29 cellular contexts compared by ENCODE assay signal in the genomic region with DNA sequence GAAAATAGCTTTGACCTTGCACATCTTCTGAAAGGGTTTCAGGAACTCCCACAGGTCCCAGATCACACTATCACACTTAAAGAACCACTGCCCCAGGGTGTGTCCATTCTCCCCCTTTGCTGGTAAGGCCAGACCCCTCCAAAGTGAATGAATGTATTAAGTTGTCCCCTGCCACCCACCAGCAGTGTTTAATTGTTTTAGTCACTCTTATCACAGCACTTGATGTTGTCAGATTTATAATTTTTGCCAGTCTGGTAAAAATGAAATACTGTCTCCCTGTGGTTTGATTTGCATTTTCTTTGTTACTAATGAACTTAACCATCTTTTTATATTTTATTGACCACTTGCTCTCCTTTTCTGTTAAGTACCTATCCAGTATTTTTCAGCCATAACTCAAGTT.
DNase-seq lines count a peak whose midpoint lies in the region; ATAC-seq, FAIRE-seq and TF ChIP-seq lines count a peak whose summit lies in the region.
"Had no signal": no experiment of that assay in that cellular context is flagged by ENCODE, and none has a peak within 500 bp of the region (broad histone marks: within the 10 kb centered on the region; RNA-seq: fewer than 3 reads in every experiment).

No MANE protein-coding gene starts in this region.

- peaks cover 43% of the 10 kb centered on the region for H3K36me3 Mint-ChIP-seq in CD4-positive, alpha-beta T cell (ENCODE audit: low read depth)
- H3K36me3 Mint-ChIP-seq in T-helper 17 cell (ENCODE audit: low read depth) = no peaks in the 10 kb centered on the region
- peaks cover 9% of the 10 kb centered on the region for H3K36me3 Mint-ChIP-seq in stimulated activated memory B cell treated with anti-CD40 and anti-IgM and Interleukin-4, amounts not matched to agents 10 μg/mL and 1 μg/mL and 100 μg/mL, for 72 hours
- no peaks in the 10 kb centered on the region for H3K36me3 Mint-ChIP-seq in activated T-helper 1 cell treated with anti-CD3 and anti-CD28 coated beads, Interleukin-12 subunit alpha, Interleukin-12 subunit beta, Interleukin-2, Interleukin-4 antibody, amounts not matched to agents 30 ng/mL and 10 ng/mL and 1 ng/mL, durations not matched to agents 14 hours and 24 hours and 36 hours (ENCODE audit: low read depth)

- DNase-seq in CD4-positive, alpha-beta T cell = no peak
- DNase-seq in GM12892 (ENCODE audit: insufficient read length) (no peak), T-helper 17 cell (no peak), NCI-H345 (lab: John Stamatoyannopoulos, UW) (no peak)
- no peak for DNase-seq in activated T-helper 1 cell treated with anti-CD3 and anti-CD28 coated beads, Interleukin-12 subunit alpha, Interleukin-12 subunit beta, Interleukin-2, Interleukin-4 antibody, amounts not matched to agents 30 ng/mL and 10 ng/mL and 1 ng/mL, durations not matched to agents 14 hours and 24 hours and 36 hours (ENCODE audit: low spot score)
- DNase-seq: CD8-positive, alpha-beta memory T cell; DMS 273 treated with DMSO at 0.1 percent for 48 hours; DMS79; EL; GDM1; H9; HFFc6; KBM-7; MM.1S; NCI-H1048; NCI-H1417; NCI-H1694; NCI-H2029 treated with DMSO at 0.1 percent for 48 hours; NCI-H510A; NCI-H69; OCI-M1; SIG-M5; SK-N-SH; SW 1271 had no signal

- TF ChIP-seq CTCF in CD4-positive, alpha-beta T cell (IDR thresholded peaks at IDR 0.05) = no peak

- peak overlapping the region; percentile 65 for H3K27ac Mint-ChIP-seq in CD4-positive, alpha-beta T cell
- peak overlapping the region; percentile 92 for H3K27ac Mint-ChIP-seq in T-helper 17 cell
- peak overlapping the region; percentile 69 for H3K27ac Mint-ChIP-seq in stimulated activated memory B cell treated with anti-CD40 and anti-IgM and Interleukin-4, amounts not matched to agents 10 μg/mL and 1 μg/mL and 100 μg/mL, for 72 hours
- H3K27ac Mint-ChIP-seq in activated T-helper 1 cell treated with anti-CD3 and anti-CD28 coated beads, Interleukin-12 subunit alpha, Interleukin-12 subunit beta, Interleukin-2, Interleukin-4 antibody, amounts not matched to agents 30 ng/mL and 10 ng/mL and 1 ng/mL, durations not matched to agents 14 hours and 24 hours and 36 hours = no peak overlapping the region
- H3K27ac Mint-ChIP-seq: B cell, GM23338, H9, HFFc6 had no signal

- no peaks in the 10 kb centered on the region for H3K27me3 ChIP-seq in CD4-positive, alpha-beta T cell (ENCODE audit: control insufficient read depth, insufficient read depth, low read length)

- FAIRE-seq in GM12892 (lab: Jason Lieb, UNC) = peak; percentile 33
- FAIRE-seq: RCC 7860 had no signal

- H3K9me3 Mint-ChIP-seq in CD4-positive, alpha-beta T cell = no peaks in the 10 kb centered on the region
- H3K9me3 Mint-ChIP-seq in stimulated activated memory B cell treated with anti-CD40 and anti-IgM and Interleukin-4, amounts not matched to agents 10 μg/mL and 1 μg/mL and 100 μg/mL, for 72 hours = peaks cover 2% of the 10 kb centered on the region
- H3K9me3 Mint-ChIP-seq in activated T-helper 1 cell treated with anti-CD3 and anti-CD28 coated beads, Interleukin-12 subunit alpha, Interleukin-12 subunit beta, Interleukin-2, Interleukin-4 antibody, amounts not matched to agents 30 ng/mL and 10 ng/mL and 1 ng/mL, durations not matched to agents 14 hours and 24 hours and 36 hours = no peaks in the 10 kb centered on the region
- H3K9me3 Mint-ChIP-seq: CD8-positive, alpha-beta memory T cell; GM23338; H9; HFFc6 had no signal

- POLR2A ChIA-PET in CD4-positive, alpha-beta T cell (lab: Charles Lee) = no interaction called here

- H3K4me3 Mint-ChIP-seq in CD4-positive, alpha-beta T cell = no peak overlapping the region
- H3K4me3 Mint-ChIP-seq in T-helper 17 cell = no peak overlapping the region
- H3K4me3 Mint-ChIP-seq in stimulated activated memory B cell treated with anti-CD40 and anti-IgM and Interleukin-4, amounts not matched to agents 10 μg/mL and 1 μg/mL and 100 μg/mL, for 72 hours = no peak overlapping the region
- H3K4me3 Mint-ChIP-seq in activated T-helper 1 cell treated with anti-CD3 and anti-CD28 coated beads, Interleukin-12 subunit alpha, Interleukin-12 subunit beta, Interleukin-2, Interleukin-4 antibody, amounts not matched to agents 30 ng/mL and 10 ng/mL and 1 ng/mL, durations not matched to agents 14 hours and 24 hours and 36 hours = no peak overlapping the region
- H3K4me3 Mint-ChIP-seq: B cell; CD8-positive, alpha-beta memory T cell; GM23338; H9; HFFc6 had no signal

- peaks cover 57% of the 10 kb centered on the region for H3K4me1 Mint-ChIP-seq in CD4-positive, alpha-beta T cell (ENCODE audit: low read depth)
- peaks cover 40% of the 10 kb centered on the region for H3K4me1 Mint-ChIP-seq in T-helper 17 cell
- H3K4me1 Mint-ChIP-seq in stimulated activated memory B cell treated with anti-CD40 and anti-IgM and Interleukin-4, amounts not matched to agents 10 μg/mL and 1 μg/mL and 100 μg/mL, for 72 hours = peaks cover 44% of the 10 kb centered on the region
- peaks cover 7% of the 10 kb centered on the region for H3K4me1 Mint-ChIP-seq in activated T-helper 1 cell treated with anti-CD3 and anti-CD28 coated beads, Interleukin-12 subunit alpha, Interleukin-12 subunit beta, Interleukin-2, Interleukin-4 antibody, amounts not matched to agents 30 ng/mL and 10 ng/mL and 1 ng/mL, durations not matched to agents 14 hours and 24 hours and 36 hours (ENCODE audit: low read depth)

- CTCF ChIA-PET in CD4-positive, alpha-beta T cell (lab: Charles Lee) = interaction anchor here (0.7 kb wide), 1 partner anchor 44 kb away, joined by 3 read pairs; no protein-coding TSS in a partner anchor

- no peaks in the 10 kb centered on the region for H3K27me3 Mint-ChIP-seq in CD4-positive, alpha-beta T cell
- H3K27me3 Mint-ChIP-seq in T-helper 17 cell = no peaks in the 10 kb centered on the region
- H3K27me3 Mint-ChIP-seq in stimulated activated memory B cell treated with anti-CD40 and anti-IgM and Interleukin-4, amounts not matched to agents 10 μg/mL and 1 μg/mL and 100 μg/mL, for 72 hours = no peaks in the 10 kb centered on the region
- no peaks in the 10 kb centered on the region for H3K27me3 Mint-ChIP-seq in activated T-helper 1 cell treated with anti-CD3 and anti-CD28 coated beads, Interleukin-12 subunit alpha, Interleukin-12 subunit beta, Interleukin-2, Interleukin-4 antibody, amounts not matched to agents 30 ng/mL and 10 ng/mL and 1 ng/mL, durations not matched to agents 14 hours and 24 hours and 36 hours (ENCODE audit: insufficient read depth)
- H3K27me3 Mint-ChIP-seq: B cell had no signal

- H3K9me3 ChIP-seq in CD4-positive, alpha-beta T cell (ENCODE audit: control insufficient read depth, low read length) = no peaks in the 10 kb centered on the region
- H3K9me3 ChIP-seq in T-helper 17 cell (ENCODE audit: control insufficient read depth, low read length, poor library complexity, severe bottlenecking) = no peaks in the 10 kb centered on the region
- H3K9me3 ChIP-seq: SK-N-SH had no signal

- intact Hi-C loops in CD4-positive, alpha-beta T cell (cut with DNase I, micrococcal nuclease) = no loop called here
- intact Hi-C loops in activated T-helper 1 cell treated with anti-CD3 and anti-CD28 coated beads, Interleukin-12 subunit alpha, Interleukin-12 subunit beta, Interleukin-2, Interleukin-4 antibody, amounts not matched to agents 30 ng/mL and 10 ng/mL and 1 ng/mL, durations not matched to agents 14 hours and 24 hours and 36 hours (cut with micrococcal nuclease) = no loop called here

- no peak overlapping the region for H3K27ac ChIP-seq in CD4-positive, alpha-beta T cell (ENCODE audit: low read depth, low read length)

- no peak for ATAC-seq in CD4-positive, alpha-beta T cell (ENCODE audit: poor library complexity)
- ATAC-seq in T-helper 17 cell = no peak
- ATAC-seq in stimulated activated memory B cell treated with anti-CD40 and anti-IgM and Interleukin-4, amounts not matched to agents 10 μg/mL and 1 μg/mL and 100 μg/mL, for 72 hours = no peak
- no peak for ATAC-seq in GM21529 (IDR thresholded peaks at IDR 0.05; ENCODE audit: unreplicated experiment)
- ATAC-seq: GM23338 had no signal

- no peak for TF ChIP-seq POLR2A in GM12892 (IDR thresholded peaks at IDR 0.05; ENCODE audit: low read depth, low read length)
